In the genomic region with DNA sequence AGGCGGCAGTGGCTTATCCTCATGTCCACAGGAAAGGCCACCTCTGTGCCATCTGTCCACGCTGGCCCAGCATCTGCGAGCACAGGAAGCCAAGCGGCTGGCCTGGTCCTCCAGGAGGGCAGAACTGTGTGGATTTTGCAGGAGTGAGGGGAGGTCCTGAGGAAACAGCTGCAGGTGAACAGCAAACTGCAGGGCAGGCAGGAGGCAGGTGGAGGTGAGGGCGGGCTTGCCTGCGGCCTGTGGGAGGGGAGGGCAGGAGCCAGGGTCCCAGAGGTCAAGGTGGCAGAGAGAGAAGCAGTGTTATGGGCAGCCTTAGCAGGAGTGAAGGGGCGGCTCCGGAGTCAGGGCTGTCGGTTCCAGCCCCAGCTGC, we compare ENCODE assay signal across 16 cellular contexts.
A peak's percentile ranks its signal among the peaks of the same experiment; 100 is the strongest.
DNase-seq lines count a peak whose midpoint lies in the region; TF ChIP-seq lines count a peak whose summit lies in the region.
"Had no signal": no experiment of that assay in that cellular context is flagged by ENCODE, and none has a peak within 500 bp of the region (broad histone marks: within the 10 kb centered on the region; RNA-seq: fewer than 3 reads in every experiment).

No MANE protein-coding gene starts in this region.

- peak overlapping the region; percentile 24 for H3K23ac ChIP-seq in mesendoderm (ENCODE audit: low read length)

- H3K27ac Mint-ChIP-seq in activated naive CD4-positive, alpha-beta T cell treated with anti-CD3 and anti-CD28 coated beads, Interleukin-2, amount 50 U/mL, for 24 hours = peak overlapping the region; percentile 23
- H3K27ac Mint-ChIP-seq in activated naive CD4-positive, alpha-beta T cell treated with anti-CD3 and anti-CD28 coated beads, Interleukin-2, amount 10 ng/mL, durations not matched to agents 7 days and 5 days = no peak overlapping the region
- no peak overlapping the region for H3K27ac Mint-ChIP-seq in activated naive CD8-positive, alpha-beta T cell treated with anti-CD3 and anti-CD28 coated beads for 36 hours
- H3K27ac Mint-ChIP-seq: CD14-positive monocyte; CD8-positive, alpha-beta T cell had no signal

- no peak for DNase-seq in activated naive CD4-positive, alpha-beta T cell treated with anti-CD3 and anti-CD28 coated beads, Interleukin-2, amount 10 ng/mL, durations not matched to agents 7 days and 5 days
- DNase-seq in NCI-H146 treated with DMSO at 0.1 percent for 48 hours (lab: John Stamatoyannopoulos, UW; ENCODE audit: unreplicated experiment) = peak; percentile 28
- peak; percentile 54 for DNase-seq in WERI-Rb-1
- DNase-seq in mesendoderm = no peak
- DNase-seq in activated CD8-positive, alpha-beta memory T cell treated with anti-CD3 and anti-CD28 coated beads, Interleukin-2, amount 50 U/mL, for 4 hours = no peak
- DNase-seq in esophagus muscularis mucosa (ENCODE audit: extremely low spot score) = no peak
- no peak for DNase-seq in activated naive CD8-positive, alpha-beta T cell treated with anti-CD3 and anti-CD28 coated beads for 36 hours
- DNase-seq: BE2C; CD8-positive, alpha-beta T cell; COR-L47; DMS153; DND-41; GDM1 had no signal

- H3K4me1 Mint-ChIP-seq in activated naive CD4-positive, alpha-beta T cell treated with anti-CD3 and anti-CD28 coated beads, Interleukin-2, amount 50 U/mL, for 24 hours = no peaks in the 10 kb centered on the region
- H3K4me1 Mint-ChIP-seq in activated naive CD4-positive, alpha-beta T cell treated with anti-CD3 and anti-CD28 coated beads, Interleukin-2, amount 10 ng/mL, durations not matched to agents 7 days and 5 days = no peaks in the 10 kb centered on the region
- H3K4me1 Mint-ChIP-seq in activated naive CD8-positive, alpha-beta T cell treated with anti-CD3 and anti-CD28 coated beads for 36 hours = no peaks in the 10 kb centered on the region
- H3K4me1 Mint-ChIP-seq: CD14-positive monocyte had no signal

- CTCF ChIA-PET in activated naive CD4-positive, alpha-beta T cell treated with anti-CD3 and anti-CD28 coated beads, Interleukin-2, amount 10 ng/mL, durations not matched to agents 7 days and 5 days (lab: Charles Lee) = no interaction called here

- H3K27me3 ChIP-seq in WERI-Rb-1 (ENCODE audit: insufficient read depth, low read depth, severe bottlenecking) = no peaks in the 10 kb centered on the region
- H3K27me3 ChIP-seq in mesendoderm (ENCODE audit: insufficient read depth, low read length, poor library complexity) = no peaks in the 10 kb centered on the region
- H3K27me3 ChIP-seq in esophagus muscularis mucosa = no peaks in the 10 kb centered on the region

- H3K4me3 ChIP-seq in WERI-Rb-1 (ENCODE audit: low read depth, low read length) (no peak overlapping the region), mesendoderm (ENCODE audit: low read length) (no peak overlapping the region), esophagus muscularis mucosa (no peak overlapping the region)
- H3K4me3 ChIP-seq: A549 had no signal

- intact Hi-C loops in esophagus muscularis mucosa (cut with DNase I) = no loop called here

- no peak overlapping the region for H3K4me2 ChIP-seq in mesendoderm (ENCODE audit: low read length)
- H3K4me2 ChIP-seq: A549 had no signal

- no peak overlapping the region for H3K18ac ChIP-seq in mesendoderm (ENCODE audit: low read length)

- no peak overlapping the region for H3K27ac ChIP-seq in WERI-Rb-1
- H3K27ac ChIP-seq in mesendoderm (ENCODE audit: low read depth, low read length) = no peak overlapping the region
- H3K27ac ChIP-seq in esophagus muscularis mucosa (replicated peaks in 1 of 4) = no peak overlapping the region
- H3K27ac ChIP-seq: A549 had no signal

- TF ChIP-seq CTCF in WERI-Rb-1 (IDR thresholded peaks at IDR 0.05; ENCODE audit: low read depth, low read length) (no peak), esophagus muscularis mucosa (IDR thresholded peaks at IDR 0.05) (no peak)

- H3K4me3 Mint-ChIP-seq in activated naive CD4-positive, alpha-beta T cell treated with anti-CD3 and anti-CD28 coated beads, Interleukin-2, amount 50 U/mL, for 24 hours = no peak overlapping the region
- H3K4me3 Mint-ChIP-seq in activated naive CD4-positive, alpha-beta T cell treated with anti-CD3 and anti-CD28 coated beads, Interleukin-2, amount 10 ng/mL, durations not matched to agents 7 days and 5 days = no peak overlapping the region
- no peak overlapping the region for H3K4me3 Mint-ChIP-seq in activated naive CD8-positive, alpha-beta T cell treated with anti-CD3 and anti-CD28 coated beads for 36 hours
- H3K4me3 Mint-ChIP-seq: CD14-positive monocyte; CD8-positive, alpha-beta T cell had no signal

- H3K9ac ChIP-seq in mesendoderm (ENCODE audit: low read length) = no peak overlapping the region

- no CpG with 5 or more reads among the region's 9 CpGs for WGBS in mesendoderm (ENCODE audit: extremely low coverage, insufficient coverage, low lambda C conversion rate)
- WGBS in esophagus muscularis mucosa = 87% methylated on average over 9 of the region's 9 CpGs

- no peak overlapping the region for H2BK5ac ChIP-seq in mesendoderm (ENCODE audit: low read length)

- H3K56ac ChIP-seq in mesendoderm (ENCODE audit: low read length) = no peak overlapping the region

- H3K36me3 Mint-ChIP-seq in activated naive CD4-positive, alpha-beta T cell treated with anti-CD3 and anti-CD28 coated beads, Interleukin-2, amount 50 U/mL, for 24 hours = no peaks in the 10 kb centered on the region
- no peaks in the 10 kb centered on the region for H3K36me3 Mint-ChIP-seq in activated naive CD4-positive, alpha-beta T cell treated with anti-CD3 and anti-CD28 coated beads, Interleukin-2, amount 10 ng/mL, durations not matched to agents 7 days and 5 days
- H3K36me3 Mint-ChIP-seq in activated naive CD8-positive, alpha-beta T cell treated with anti-CD3 and anti-CD28 coated beads for 36 hours = no peaks in the 10 kb centered on the region
- H3K36me3 Mint-ChIP-seq: CD14-positive monocyte; CD8-positive, alpha-beta T cell had no signal

- H3K4me1 ChIP-seq in mesendoderm (ENCODE audit: control insufficient read depth, low read depth, low read length) (no peaks in the 10 kb centered on the region), esophagus muscularis mucosa (no peaks in the 10 kb centered on the region)
- H3K4me1 ChIP-seq: A549, BE2C had no signal

- H3K9me3 ChIP-seq in WERI-Rb-1 (ENCODE audit: severe bottlenecking) = no peaks in the 10 kb centered on the region
- no peaks in the 10 kb centered on the region for H3K9me3 ChIP-seq in esophagus muscularis mucosa
- H3K9me3 ChIP-seq: A549, BE2C had no signal

- H3K4ac ChIP-seq in mesendoderm (ENCODE audit: low read depth, low read length) = no peak overlapping the region

- no peak overlapping the region for H4K8ac ChIP-seq in mesendoderm (ENCODE audit: low read depth, low read length)

- H3K27me3 Mint-ChIP-seq in activated naive CD4-positive, alpha-beta T cell treated with anti-CD3 and anti-CD28 coated beads, Interleukin-2, amount 50 U/mL, for 24 hours = no peaks in the 10 kb centered on the region
- no peaks in the 10 kb centered on the region for H3K27me3 Mint-ChIP-seq in activated naive CD4-positive, alpha-beta T cell treated with anti-CD3 and anti-CD28 coated beads, Interleukin-2, amount 10 ng/mL, durations not matched to agents 7 days and 5 days
- no peaks in the 10 kb centered on the region for H3K27me3 Mint-ChIP-seq in activated naive CD8-positive, alpha-beta T cell treated with anti-CD3 and anti-CD28 coated beads for 36 hours

- no peaks in the 10 kb centered on the region for H3K36me3 ChIP-seq in WERI-Rb-1
- no peaks in the 10 kb centered on the region for H3K36me3 ChIP-seq in mesendoderm (ENCODE audit: control insufficient read depth, insufficient read depth, low read length)
- H3K36me3 ChIP-seq in esophagus muscularis mucosa = no peaks in the 10 kb centered on the region
- H3K36me3 ChIP-seq: BE2C had no signal

- no peak overlapping the region for H2BK120ac ChIP-seq in mesendoderm (ENCODE audit: low read depth, low read length)

- TF ChIP-seq EP300 in esophagus muscularis mucosa (IDR thresholded peaks at IDR 0.05) = no peak

- no peaks in the 10 kb centered on the region for H3K9me3 Mint-ChIP-seq in activated naive CD4-positive, alpha-beta T cell treated with anti-CD3 and anti-CD28 coated beads, Interleukin-2, amount 50 U/mL, for 24 hours
- H3K9me3 Mint-ChIP-seq in activated naive CD4-positive, alpha-beta T cell treated with anti-CD3 and anti-CD28 coated beads, Interleukin-2, amount 10 ng/mL, durations not matched to agents 7 days and 5 days = no peaks in the 10 kb centered on the region
- no peaks in the 10 kb centered on the region for H3K9me3 Mint-ChIP-seq in activated naive CD8-positive, alpha-beta T cell treated with anti-CD3 and anti-CD28 coated beads for 36 hours
- H3K9me3 Mint-ChIP-seq: CD8-positive, alpha-beta T cell had no signal

- TF ChIP-seq POLR2A in esophagus muscularis mucosa (IDR thresholded peaks at IDR 0.05; ENCODE audit: low read depth) = no peak

- no peaks in the 10 kb centered on the region for H3K79me1 ChIP-seq in mesendoderm (ENCODE audit: low read length)

- H3K79me2 ChIP-seq in mesendoderm (ENCODE audit: control insufficient read depth, insufficient read depth, low read length) = no peaks in the 10 kb centered on the region

- H2AK5ac ChIP-seq in mesendoderm (ENCODE audit: low read length) = no peak overlapping the region

- H4K5ac ChIP-seq in mesendoderm (ENCODE audit: low read length) = no peak overlapping the region

- no peak overlapping the region for H2BK15ac ChIP-seq in mesendoderm (replicated peaks; ENCODE audit: low read depth)

Comparison
In these comparisons a context has a peak if more than half of its experiments do, and no peak if none do; other contexts are left out.
1. DNase-seq: peak in NCI-H146 treated with DMSO at 0.1 percent for 48 hours (single experiment) and WERI-Rb-1 (single experiment); none in activated naive CD4-positive, alpha-beta T cell treated with anti-CD3 and anti-CD28 coated beads, Interleukin-2, amount 10 ng/mL, durations not matched to agents 7 days and 5 days (single experiment), mesendoderm (single experiment), activated CD8-positive, alpha-beta memory T cell treated with anti-CD3 and anti-CD28 coated beads, Interleukin-2, amount 50 U/mL, for 4 hours (single experiment), esophagus muscularis mucosa (single experiment) and activated naive CD8-positive, alpha-beta T cell treated with anti-CD3 and anti-CD28 coated beads for 36 hours (single experiment).